ENCODE assay signal across 36 cellular contexts in the genomic region with DNA sequence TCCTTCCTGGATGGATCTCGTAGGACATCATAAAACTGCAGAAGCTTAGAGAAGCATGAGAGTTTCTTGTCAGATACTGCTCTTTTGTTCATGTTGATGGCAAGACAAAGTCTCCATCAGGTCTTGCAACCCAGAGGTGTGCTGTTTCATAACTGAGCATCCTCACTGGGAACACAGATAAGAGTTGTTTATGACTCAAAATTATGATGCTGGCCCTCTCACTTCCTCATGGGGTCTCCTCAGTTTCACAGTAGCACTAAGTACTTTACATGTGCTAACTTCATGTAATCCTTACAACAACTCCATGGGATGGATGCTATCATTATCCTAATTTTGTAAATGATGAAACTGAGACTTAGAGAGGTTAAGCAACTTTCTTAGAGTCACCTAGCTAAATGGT.
"Had no signal": no experiment of that assay in that cellular context is flagged by ENCODE, and none has a peak within 500 bp of the region (broad histone marks: within the 10 kb centered on the region; RNA-seq: fewer than 3 reads in every experiment).

No MANE protein-coding gene starts in this region.

- H3K27ac Mint-ChIP-seq: activated B cell treated with CpG ODN at 0.5 μM for 24 hours; activated CD4-positive, alpha-beta memory T cell treated with anti-CD3 and anti-CD28 coated beads for 36 hours; activated CD8-positive, alpha-beta memory T cell treated with anti-CD3 and anti-CD28 coated beads, Interleukin-2, amount 10 ng/mL, durations not matched to agents 7 days and 5 days; activated CD8-positive, alpha-beta T cell treated with anti-CD3 and anti-CD28 coated beads, Interleukin-2, amount 10 ng/mL, durations not matched to agents 7 days and 5 days; activated naive CD4-positive, alpha-beta T cell treated with anti-CD3 and anti-CD28 coated beads for 36 hours; activated naive CD4-positive, alpha-beta T cell treated with anti-CD3 and anti-CD28 coated beads, Interleukin-2, amount 50 U/mL, for 24 hours; activated naive CD8-positive, alpha-beta T cell treated with anti-CD3 and anti-CD28 coated beads for 36 hours; activated naive CD8-positive, alpha-beta T cell treated with anti-CD3 and anti-CD28 coated beads, Interleukin-2, amount 50 U/mL, for 24 hours; activated T-helper 1 cell treated with anti-CD3 and anti-CD28 coated beads, Interleukin-12 subunit alpha, Interleukin-12 subunit beta, Interleukin-2, Interleukin-4 antibody, amounts not matched to agents 30 ng/mL and 10 ng/mL and 1 ng/mL, durations not matched to agents 14 hours and 24 hours and 36 hours; activated T-helper 2 cell treated with anti-CD3 and anti-CD28 coated beads, Interferon-gamma antibody, Interleukin-2, Interleukin-4, amounts not matched to agents 10 μg/mL and 5 μg/mL and 100 μg/mL, durations not matched to agents 14 hours and 24 hours and 36 hours; brain; T-helper 17 cell; T-helper 2 cell treated with Interferon-gamma antibody and Interleukin-4, amounts not matched to agents 5 μg/mL and 100 μg/mL, for 36 hours had no signal

- DNase-seq: activated B cell treated with CpG ODN at 0.5 μM for 24 hours; activated CD4-positive, alpha-beta memory T cell treated with anti-CD3 and anti-CD28 coated beads for 36 hours; activated CD4-positive, alpha-beta T cell treated with anti-CD3 and anti-CD28 coated beads for 48 hours; activated CD8-positive, alpha-beta memory T cell treated with anti-CD3 and anti-CD28 coated beads, Interleukin-2, amount 10 ng/mL, durations not matched to agents 7 days and 5 days; activated CD8-positive, alpha-beta memory T cell treated with anti-CD3 and anti-CD28 coated beads, Interleukin-2, amount 50 U/mL, for 4 hours; activated CD8-positive, alpha-beta T cell treated with anti-CD3 and anti-CD28 coated beads, Interleukin-2, amount 10 ng/mL, durations not matched to agents 7 days and 5 days; activated effector memory CD4-positive, alpha-beta T cell treated with anti-CD3 and anti-CD28 coated beads, Interleukin-2, amount 50 U/mL, for 16 hours; activated naive CD4-positive, alpha-beta T cell treated with anti-CD3 and anti-CD28 coated beads for 36 hours; activated naive CD8-positive, alpha-beta T cell treated with anti-CD3 and anti-CD28 coated beads for 36 hours; activated naive CD8-positive, alpha-beta T cell treated with anti-CD3 and anti-CD28 coated beads, Interleukin-2, amount 50 U/mL, for 24 hours; activated T-cell treated with anti-CD3 and anti-CD28 coated beads, Interleukin-2, amount 50 U/mL, for 1 hour; activated T-cell treated with anti-CD3 and anti-CD28 coated beads, Interleukin-2, amount 50 U/mL, for 48 hours; adrenal gland; amygdala; central memory CD4-positive, alpha-beta T cell; cerebellar nuclear complex; colonic mucosa; effector CD8-positive, alpha-beta T cell; esophagus squamous epithelium; foreskin melanocyte; T-helper 17 cell; T1000; WERI-Rb-1 had no signal

- H3K36me3 ChIP-seq: breast epithelium, colonic mucosa had no signal

- H3K4me3 ChIP-seq: adrenal gland, ascending aorta, breast epithelium, cardiac muscle cell, colonic mucosa, esophagus squamous epithelium, gastroesophageal sphincter had no signal

- ATAC-seq: activated CD4-positive, CD25-positive, alpha-beta regulatory T cell treated with anti-CD3 and anti-CD28 coated beads, Interleukin-2, amount 50 U/mL, for 24 hours; activated CD8-positive, alpha-beta memory T cell treated with anti-CD3 and anti-CD28 coated beads, Interleukin-2, amount 10 ng/mL, durations not matched to agents 7 days and 5 days; activated CD8-positive, alpha-beta T cell treated with anti-CD3 and anti-CD28 coated beads, Interleukin-2, amount 10 ng/mL, durations not matched to agents 7 days and 5 days; activated naive CD8-positive, alpha-beta T cell treated with anti-CD3 and anti-CD28 coated beads, Interleukin-2, amount 50 U/mL, for 24 hours; gastroesophageal sphincter; T-helper 17 cell had no signal

- H3K36me3 Mint-ChIP-seq: brain had no signal

- H3K4me1 Mint-ChIP-seq: activated CD8-positive, alpha-beta memory T cell treated with anti-CD3 and anti-CD28 coated beads, Interleukin-2, amount 10 ng/mL, durations not matched to agents 7 days and 5 days; activated naive CD4-positive, alpha-beta T cell treated with anti-CD3 and anti-CD28 coated beads, Interleukin-2, amount 50 U/mL, for 24 hours; activated naive CD8-positive, alpha-beta T cell treated with anti-CD3 and anti-CD28 coated beads for 36 hours; activated naive CD8-positive, alpha-beta T cell treated with anti-CD3 and anti-CD28 coated beads, Interleukin-2, amount 50 U/mL, for 24 hours; brain; T-helper 17 cell had no signal

- H3K4me1 ChIP-seq: ascending aorta, breast epithelium, colonic mucosa, esophagus squamous epithelium had no signal

- H3K27ac ChIP-seq: adrenal gland, ascending aorta, breast epithelium, cardiac muscle cell, colonic mucosa, epithelial cell of prostate, esophagus squamous epithelium, gastroesophageal sphincter, WERI-Rb-1 had no signal

- H3K9me3 Mint-ChIP-seq: activated B cell treated with CpG ODN at 0.5 μM for 24 hours; activated CD4-positive, alpha-beta memory T cell treated with anti-CD3 and anti-CD28 coated beads for 36 hours; activated naive CD4-positive, alpha-beta T cell treated with anti-CD3 and anti-CD28 coated beads for 36 hours; activated naive CD4-positive, alpha-beta T cell treated with anti-CD3 and anti-CD28 coated beads, Interleukin-2, amount 50 U/mL, for 24 hours; activated naive CD8-positive, alpha-beta T cell treated with anti-CD3 and anti-CD28 coated beads for 36 hours; activated naive CD8-positive, alpha-beta T cell treated with anti-CD3 and anti-CD28 coated beads, Interleukin-2, amount 50 U/mL, for 24 hours; activated T-helper 1 cell treated with anti-CD3 and anti-CD28 coated beads, Interleukin-12 subunit alpha, Interleukin-12 subunit beta, Interleukin-2, Interleukin-4 antibody, amounts not matched to agents 30 ng/mL and 10 ng/mL and 1 ng/mL, durations not matched to agents 14 hours and 24 hours and 36 hours; activated T-helper 2 cell treated with anti-CD3 and anti-CD28 coated beads, Interferon-gamma antibody, Interleukin-2, Interleukin-4, amounts not matched to agents 10 μg/mL and 5 μg/mL and 100 μg/mL, durations not matched to agents 14 hours and 24 hours and 36 hours; brain; T-helper 2 cell treated with Interferon-gamma antibody and Interleukin-4, amounts not matched to agents 5 μg/mL and 100 μg/mL, for 36 hours had no signal

- H3K27me3 ChIP-seq: adrenal gland, ascending aorta, breast epithelium, cardiac muscle cell, colonic mucosa, esophagus squamous epithelium, gastroesophageal sphincter had no signal

- FAIRE-seq: endometrium, endothelial cell of umbilical vein had no signal

- H3K9me3 ChIP-seq: adrenal gland, ascending aorta, breast epithelium, colonic mucosa, esophagus squamous epithelium, gastroesophageal sphincter had no signal

- H3K4me3 Mint-ChIP-seq: activated B cell treated with CpG ODN at 0.5 μM for 24 hours; activated CD4-positive, alpha-beta memory T cell treated with anti-CD3 and anti-CD28 coated beads for 36 hours; activated CD8-positive, alpha-beta memory T cell treated with anti-CD3 and anti-CD28 coated beads, Interleukin-2, amount 10 ng/mL, durations not matched to agents 7 days and 5 days; activated CD8-positive, alpha-beta T cell treated with anti-CD3 and anti-CD28 coated beads, Interleukin-2, amount 10 ng/mL, durations not matched to agents 7 days and 5 days; activated naive CD4-positive, alpha-beta T cell treated with anti-CD3 and anti-CD28 coated beads for 36 hours; activated naive CD4-positive, alpha-beta T cell treated with anti-CD3 and anti-CD28 coated beads, Interleukin-2, amount 50 U/mL, for 24 hours; activated naive CD8-positive, alpha-beta T cell treated with anti-CD3 and anti-CD28 coated beads for 36 hours; activated naive CD8-positive, alpha-beta T cell treated with anti-CD3 and anti-CD28 coated beads, Interleukin-2, amount 50 U/mL, for 24 hours; activated T-helper 1 cell treated with anti-CD3 and anti-CD28 coated beads, Interleukin-12 subunit alpha, Interleukin-12 subunit beta, Interleukin-2, Interleukin-4 antibody, amounts not matched to agents 30 ng/mL and 10 ng/mL and 1 ng/mL, durations not matched to agents 14 hours and 24 hours and 36 hours; brain; T-helper 17 cell; T-helper 2 cell treated with Interferon-gamma antibody and Interleukin-4, amounts not matched to agents 5 μg/mL and 100 μg/mL, for 36 hours had no signal

- H3K27me3 Mint-ChIP-seq: activated B cell treated with CpG ODN at 0.5 μM for 24 hours; activated CD4-positive, alpha-beta memory T cell treated with anti-CD3 and anti-CD28 coated beads for 36 hours; activated CD8-positive, alpha-beta memory T cell treated with anti-CD3 and anti-CD28 coated beads, Interleukin-2, amount 10 ng/mL, durations not matched to agents 7 days and 5 days; activated naive CD4-positive, alpha-beta T cell treated with anti-CD3 and anti-CD28 coated beads, Interleukin-2, amount 50 U/mL, for 24 hours; activated naive CD8-positive, alpha-beta T cell treated with anti-CD3 and anti-CD28 coated beads for 36 hours; activated naive CD8-positive, alpha-beta T cell treated with anti-CD3 and anti-CD28 coated beads, Interleukin-2, amount 50 U/mL, for 24 hours; brain; T-helper 17 cell had no signal
